ENCODE assay signal across 2 cellular contexts in the genomic region with DNA sequence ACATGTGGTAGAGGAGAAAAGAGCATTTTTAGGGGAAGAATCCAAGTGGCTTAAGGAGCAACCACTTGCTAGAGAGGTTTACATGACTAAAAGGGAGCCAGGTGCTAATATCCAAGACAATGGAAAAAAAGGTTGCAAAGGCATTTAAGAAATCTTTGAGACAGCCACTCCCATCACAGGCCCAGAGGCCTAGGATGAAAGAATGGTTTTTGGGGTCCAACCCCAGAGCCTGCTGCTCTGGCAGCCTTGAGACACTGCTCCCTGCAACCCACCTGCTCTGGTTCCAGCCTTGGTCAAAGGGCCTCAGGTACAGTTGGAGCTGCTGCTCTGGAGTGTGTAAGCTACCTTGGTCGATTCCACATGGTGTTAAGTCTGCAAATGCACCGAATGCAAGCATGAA.
TF ChIP-seq lines count a peak whose summit lies in the region.

No MANE protein-coding gene starts in this region.

TF ChIP-seq in GM23338, 12 proteins besides CTCF, POLR2A, EP300 and RAD21 (continued from another document):
- TF ChIP-seq CREB1 (CRISPR knock-in tag; IDR thresholded peaks at IDR 0.05; ENCODE audit: low read depth) (no peak), ETS1 (IDR thresholded peaks at IDR 0.05) (no peak), EZH2 (IDR thresholded peaks at IDR 0.05; ENCODE audit: low read depth, unreplicated experiment) (no peak), REST (IDR thresholded peaks at IDR 0.05; ENCODE audit: unreplicated experiment) (no peak)

TF ChIP-seq in K562, 482 proteins besides CTCF, POLR2A, EP300 and RAD21 (continued from another document):
- TF ChIP-seq, protein P1, sequence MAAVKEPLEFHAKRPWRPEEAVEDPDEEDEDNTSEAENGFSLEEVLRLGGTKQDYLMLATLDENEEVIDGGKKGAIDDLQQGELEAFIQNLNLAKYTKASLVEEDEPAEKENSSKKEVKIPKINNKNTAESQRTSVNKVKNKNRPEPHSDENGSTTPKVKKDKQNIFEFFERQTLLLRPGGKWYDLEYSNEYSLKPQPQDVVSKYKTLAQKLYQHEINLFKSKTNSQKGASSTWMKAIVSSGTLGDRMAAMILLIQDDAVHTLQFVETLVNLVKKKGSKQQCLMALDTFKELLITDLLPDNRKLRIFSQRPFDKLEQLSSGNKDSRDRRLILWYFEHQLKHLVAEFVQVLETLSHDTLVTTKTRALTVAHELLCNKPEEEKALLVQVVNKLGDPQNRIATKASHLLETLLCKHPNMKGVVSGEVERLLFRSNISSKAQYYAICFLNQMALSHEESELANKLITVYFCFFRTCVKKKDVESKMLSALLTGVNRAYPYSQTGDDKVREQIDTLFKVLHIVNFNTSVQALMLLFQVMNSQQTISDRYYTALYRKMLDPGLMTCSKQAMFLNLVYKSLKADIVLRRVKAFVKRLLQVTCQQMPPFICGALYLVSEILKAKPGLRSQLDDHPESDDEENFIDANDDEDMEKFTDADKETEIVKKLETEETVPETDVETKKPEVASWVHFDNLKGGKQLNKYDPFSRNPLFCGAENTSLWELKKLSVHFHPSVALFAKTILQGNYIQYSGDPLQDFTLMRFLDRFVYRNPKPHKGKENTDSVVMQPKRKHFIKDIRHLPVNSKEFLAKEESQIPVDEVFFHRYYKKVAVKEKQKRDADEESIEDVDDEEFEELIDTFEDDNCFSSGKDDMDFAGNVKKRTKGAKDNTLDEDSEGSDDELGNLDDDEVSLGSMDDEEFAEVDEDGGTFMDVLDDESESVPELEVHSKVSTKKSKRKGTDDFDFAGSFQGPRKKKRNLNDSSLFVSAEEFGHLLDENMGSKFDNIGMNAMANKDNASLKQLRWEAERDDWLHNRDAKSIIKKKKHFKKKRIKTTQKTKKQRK (IDR thresholded peaks at IDR 0.05; ENCODE audit: borderline replicate concordance, low read depth, low read length): 0 out of 2 replicates have a peak, but pooled peaks have one; percentile 42
- peak in 1 of 2 experiments; percentile 77; a peak in 1 of 3 replicates for TF ChIP-seq CBX3 (IDR thresholded peaks at IDR 0.05; ENCODE audit: borderline replicate concordance in 1 of 2, low read length in 2 of 2)
- TF ChIP-seq, protein P2, sequence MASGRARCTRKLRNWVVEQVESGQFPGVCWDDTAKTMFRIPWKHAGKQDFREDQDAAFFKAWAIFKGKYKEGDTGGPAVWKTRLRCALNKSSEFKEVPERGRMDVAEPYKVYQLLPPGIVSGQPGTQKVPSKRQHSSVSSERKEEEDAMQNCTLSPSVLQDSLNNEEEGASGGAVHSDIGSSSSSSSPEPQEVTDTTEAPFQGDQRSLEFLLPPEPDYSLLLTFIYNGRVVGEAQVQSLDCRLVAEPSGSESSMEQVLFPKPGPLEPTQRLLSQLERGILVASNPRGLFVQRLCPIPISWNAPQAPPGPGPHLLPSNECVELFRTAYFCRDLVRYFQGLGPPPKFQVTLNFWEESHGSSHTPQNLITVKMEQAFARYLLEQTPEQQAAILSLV (tag; IDR thresholded peaks at IDR 0.05): no peak
TF ChIP-seq in K562: peak in this region for 3.
